In genomic region chr20:32203556-32204484, GRCh38 we compare ENCODE assay signal across 1 cellular context.
TF ChIP-seq lines count a peak whose summit lies in the region.

No MANE protein-coding gene starts in this region.

TF ChIP-seq in HepG2, 621 proteins besides CTCF, POLR2A, EP300 and RAD21:
- peak; percentile 23 for TF ChIP-seq TEAD3 (CRISPR knock-in tag; optimal IDR thresholded peaks at IDR 0.05; ENCODE audit: borderline replicate concordance)
- TF ChIP-seq DDIT3 (CRISPR knock-in tag; IDR thresholded peaks at IDR 0.05): no peak
- 0 out of 2 replicates have a peak, but pooled peaks have one; percentile 12 for TF ChIP-seq WIZ (CRISPR knock-in tag; IDR thresholded peaks at IDR 0.05)
- peak in 1 of 2 experiments; percentile 52; a peak in 3 of 4 replicates for TF ChIP-seq MAFK (conservative IDR thresholded peaks at IDR 0.05 in 1 of 2, IDR thresholded peaks at IDR 0.05 in 1 of 2; ENCODE audit: low read length in 2 of 2)
- TF ChIP-seq MAFF (IDR thresholded peaks at IDR 0.05; ENCODE audit: low read depth, low read length): peak; percentile 46
